In genomic region chr2:38850045-38850444, GRCh38 we compare ENCODE assay signal across 18 cellular contexts. TPM values are rescaled to one million over a fixed set of nuclear protein-coding genes. Genes with fewer than 3 reads are reported as not detected.
DNase-seq lines count a peak whose midpoint lies in the region; ATAC-seq and TF ChIP-seq lines count a peak whose summit lies in the region.
"Had no signal": no experiment of that assay in that cellular context is flagged by ENCODE, and none has a peak within 500 bp of the region (broad histone marks: within the 10 kb centered on the region; RNA-seq: fewer than 3 reads in every experiment).

No MANE protein-coding gene starts in this region.

- H2AFZ ChIP-seq in SK-N-SH (ENCODE audit: low read depth), result no peak overlapping the region

- H3K9me2 ChIP-seq in SK-N-SH, result no peaks in the 10 kb centered on the region

- POLR2A ChIA-PET in SK-N-SH (lab: Yijun Ruan, JAX), result no interaction called here

- H3F3A ChIP-seq in SK-N-SH (replicated peaks; ENCODE audit: insufficient read depth), result no peaks in the 10 kb centered on the region

- peaks cover 3% of the 10 kb centered on the region for H3K27me3 Mint-ChIP-seq in nephron progenitor cell (ENCODE audit: low read depth, poor library complexity)
- H3K27me3 Mint-ChIP-seq: activated CD4-positive, alpha-beta T cell treated with anti-CD3 and anti-CD28 coated beads, Interleukin-2, amount 10 ng/mL, durations not matched to agents 7 days and 5 days had no signal

- H3K36me3 Mint-ChIP-seq in nephron progenitor cell (ENCODE audit: low read depth), result peaks cover 73% of the 10 kb centered on the region

- no peak for TF ChIP-seq EP300 in SK-N-SH (IDR thresholded peaks at IDR 0.05; ENCODE audit: borderline replicate concordance in 1 of 2, low read depth in 1 of 2, low read length in 1 of 2)

- H3K27ac ChIP-seq in SK-N-SH (ENCODE audit: low read depth in 2 of 2, low read length in 1 of 2), result no peak overlapping the region
- H3K27ac ChIP-seq: epithelial cell of prostate, sigmoid colon had no signal

- no peaks in the 10 kb centered on the region for H4K20me1 ChIP-seq in SK-N-SH (ENCODE audit: insufficient read depth)

- no peaks in the 10 kb centered on the region for H3K9me3 Mint-ChIP-seq in nephron progenitor cell
- H3K9me3 Mint-ChIP-seq: activated CD4-positive, alpha-beta T cell treated with anti-CD3 and anti-CD28 coated beads, Interleukin-2, amount 10 ng/mL, durations not matched to agents 7 days and 5 days had no signal

- H3K79me2 ChIP-seq in SK-N-SH (ENCODE audit: insufficient read depth), result no peaks in the 10 kb centered on the region

- CTCF ChIA-PET in SK-N-SH (lab: Yijun Ruan, JAX), result interaction anchor here (0.6 to 2.1 kb wide), 3 partner anchors 10 to 30 kb away, joined by 3 to 5 read pairs (median 3); no protein-coding TSS in a partner anchor

- H3K4me1 ChIP-seq in SK-N-SH (ENCODE audit: control insufficient read depth in 1 of 2, insufficient read depth in 2 of 2, low read depth in 1 of 2, low read length in 1 of 2), result no peaks in the 10 kb centered on the region
- H3K4me1 ChIP-seq: sigmoid colon had no signal

- no peaks in the 10 kb centered on the region for H3K27me3 ChIP-seq in SK-N-SH (ENCODE audit: insufficient read depth)
- H3K27me3 ChIP-seq: sigmoid colon had no signal

- WGBS in SK-N-SH (ENCODE audit: low lambda C conversion rate), result 91% methylated on average over 3 of the region's 3 CpGs

- TF ChIP-seq RAD21 in SK-N-SH (IDR thresholded peaks at IDR 0.05; ENCODE audit: low read length), result no peak

- H3K36me3 ChIP-seq in SK-N-SH (replicated peaks in 1 of 2; ENCODE audit: control insufficient read depth in 1 of 2, insufficient read depth in 2 of 2, low read length in 1 of 2), result peaks cover 61 to 65% of the 10 kb centered on the region in 2 experiments

- TF ChIP-seq CTCF in SK-N-SH (IDR thresholded peaks at IDR 0.05) (no peak), nephron progenitor cell (IDR thresholded peaks at IDR 0.05) (no peak)

- no peaks in the 10 kb centered on the region for H3K9me3 ChIP-seq in SK-N-SH
- H3K9me3 ChIP-seq: sigmoid colon had no signal

- H3K4me3 Mint-ChIP-seq in nephron progenitor cell, result no peak overlapping the region
- H3K4me3 Mint-ChIP-seq: activated CD4-positive, alpha-beta T cell treated with anti-CD3 and anti-CD28 coated beads, Interleukin-2, amount 10 ng/mL, durations not matched to agents 7 days and 5 days had no signal

- H3K27ac Mint-ChIP-seq in nephron progenitor cell, result no peak overlapping the region
- H3K27ac Mint-ChIP-seq: activated CD4-positive, alpha-beta T cell treated with anti-CD3 and anti-CD28 coated beads, Interleukin-2, amount 10 ng/mL, durations not matched to agents 7 days and 5 days had no signal

- DNase-seq in globus pallidus (ENCODE audit: low spot score), result no peak
- DNase-seq in T-helper 1 cell, result no peak
- no peak for DNase-seq in SK-N-SH
- DNase-seq in nephron progenitor cell, result no peak
- DNase-seq: activated CD4-positive, alpha-beta T cell treated with anti-CD3 and anti-CD28 coated beads, Interleukin-2, amount 10 ng/mL, durations not matched to agents 7 days and 5 days; activated naive CD4-positive, alpha-beta T cell treated with Interleukin-2 at 50 U/mL for 16 hours; AML-193; EL; IMR-90; NCI-H187 treated with DMSO at 0.1 percent for 48 hours; NK-92 treated with Interleukin-12 subunit alpha and Interleukin-12 subunit beta, amount 100 ng/mL, for 24 hours; sigmoid colon; trophoblast cell had no signal

- no peak overlapping the region for H3K4me3 ChIP-seq in SK-N-SH (ENCODE audit: low read depth in 2 of 2, low read length in 1 of 2)
- H3K4me3 ChIP-seq: sigmoid colon had no signal

- ATAC-seq in GM18502 (IDR thresholded peaks at IDR 0.05; ENCODE audit: poor library complexity, unreplicated experiment) (peak; percentile 86), GM19468 (IDR thresholded peaks at IDR 0.05; ENCODE audit: extremely low read depth, unreplicated experiment) (peak; percentile 75), HG02870 (IDR thresholded peaks at IDR 0.05; ENCODE audit: unreplicated experiment) (peak; percentile 94), HG03521 (IDR thresholded peaks at IDR 0.05; ENCODE audit: unreplicated experiment) (peak; percentile 75)

- H3K4me2 ChIP-seq in SK-N-SH, result no peak overlapping the region

- no peak overlapping the region for H3K9ac ChIP-seq in SK-N-SH

- no peaks in the 10 kb centered on the region for H3K4me1 Mint-ChIP-seq in nephron progenitor cell
- H3K4me1 Mint-ChIP-seq: activated CD4-positive, alpha-beta T cell treated with anti-CD3 and anti-CD28 coated beads, Interleukin-2, amount 10 ng/mL, durations not matched to agents 7 days and 5 days had no signal

TF ChIP-seq in SK-N-SH, 30 proteins besides CTCF, POLR2A, EP300 and RAD21:
- TF ChIP-seq USF2 (IDR thresholded peaks at IDR 0.05; ENCODE audit: borderline replicate concordance, low read depth, low read length), result no peak
- no peak for TF ChIP-seq FOXM1 (IDR thresholded peaks at IDR 0.05; ENCODE audit: low read depth)
- no peak for TF ChIP-seq IRF3 (IDR thresholded peaks at IDR 0.05; ENCODE audit: low read depth, low read length)
- no peak for TF ChIP-seq REST (IDR thresholded peaks at IDR 0.05; ENCODE audit: low read depth, low read length)
- no peak for TF ChIP-seq MAX (IDR thresholded peaks at IDR 0.05; ENCODE audit: low read depth)
- TF ChIP-seq PBX3 (IDR thresholded peaks at IDR 0.05), result no peak

RNA-seq across cellular contexts. Expression of gene DHX57, which starts 25.7 kb away (rescaled TPM):
- polyA plus RNA-seq in SK-N-SH (2012; rRNA removed), result 12.3 and 13.8 TPM in 2 replicates
- 12.7 and 13.1 TPM in 2 replicates for polyA plus RNA-seq in SK-N-SH (2012; cell fraction: cytosol; rRNA removed)
- polyA plus RNA-seq in SK-N-SH (2012; cell fraction: nucleus; rRNA removed), result 21.8 and 29.5 TPM in 2 replicates

RNA-seq across cellular contexts. Expression of gene MORN2, which starts 25.7 kb away (rescaled TPM):
- 23.2 and 23.7 TPM in 2 replicates for polyA plus RNA-seq in SK-N-SH (2012; rRNA removed)
- 37.3 and 55.2 TPM in 2 replicates for polyA plus RNA-seq in SK-N-SH (2012; cell fraction: cytosol; rRNA removed)
- polyA plus RNA-seq in SK-N-SH (2012; cell fraction: nucleus; rRNA removed), result 3.8 and 6.2 TPM in 2 replicates

RNA-seq across cellular contexts. Expression of gene ARHGEF33, which starts 39.6 kb away (rescaled TPM):
- 0.08 and 0.25 TPM in 2 replicates for polyA plus RNA-seq in SK-N-SH (2012; rRNA removed)
- 0.04 and 0.23 TPM in 2 replicates for polyA plus RNA-seq in SK-N-SH (2012; cell fraction: cytosol; rRNA removed)
- polyA plus RNA-seq in SK-N-SH (2012; cell fraction: nucleus; rRNA removed), result 0.42 and 0.56 TPM in 2 replicates
